In genomic region chr11:123166095-123166559, GRCh38 we compare ENCODE assay signal across 8 cellular contexts. TPM values are rescaled to one million over a fixed set of nuclear protein-coding genes. Genes with fewer than 3 reads are reported as not detected.
DNase-seq lines count a peak whose midpoint lies in the region; ATAC-seq, FAIRE-seq and TF ChIP-seq lines count a peak whose summit lies in the region.

No MANE protein-coding gene starts in this region.

- peak; percentile 9 for DNase-seq in activated naive CD4-positive, alpha-beta T cell treated with Interleukin-2 at 50 U/mL for 16 hours
- DNase-seq in activated naive CD4-positive, alpha-beta T cell treated with anti-CD3 and anti-CD28 coated beads, Interleukin-2, amount 50 U/mL, for 16 hours: no peak
- DNase-seq in SK-N-MC (ENCODE audit: low read depth, low spot score) (no peak), head of caudate nucleus (peak in 22 of 42 donors; percentile 6 to 70 (median 41)), small intestine (peak; percentile 50), dedifferentiated amniotic fluid mesenchymal stem cell (ENCODE audit: extremely low spot score) (no peak)
- no peak for DNase-seq in CD8-positive, alpha-beta T cell

- CTCF ChIA-PET in CD8-positive, alpha-beta T cell (lab: Charles Lee): interaction anchor here (1.2 to 1.4 kb wide), 2 partner anchors 62 to 77 kb away, joined by 3 read pairs; no protein-coding TSS in a partner anchor

- TF ChIP-seq CTCF in CD8-positive, alpha-beta T cell (IDR thresholded peaks at IDR 0.05): no peak

- no peaks in the 10 kb centered on the region for H3K9me3 ChIP-seq in SK-N-MC (ENCODE audit: low read depth, low read length)
- H3K9me3 ChIP-seq in small intestine (ENCODE audit: control insufficient read depth, low read depth): no peaks in the 10 kb centered on the region
- no peaks in the 10 kb centered on the region for H3K9me3 ChIP-seq in CD8-positive, alpha-beta T cell (ENCODE audit: low read length)

- no peaks in the 10 kb centered on the region for H3K4me1 Mint-ChIP-seq in CD8-positive, alpha-beta T cell (ENCODE audit: low read depth)

- intact Hi-C loops in head of caudate nucleus (cut with DNase I): no loop called here
- intact Hi-C loops in CD8-positive, alpha-beta T cell (cut with DNase I, micrococcal nuclease): no loop called here

- H3K36me3 Mint-ChIP-seq in CD8-positive, alpha-beta T cell: no peaks in the 10 kb centered on the region

- WGBS in small intestine, 3 donors: 35 to 46% (median 45%) methylated on average over 10 of the region's 10 CpGs

- H3K27ac Mint-ChIP-seq in CD8-positive, alpha-beta T cell: no peak overlapping the region

- peak overlapping the region; percentile 62 for H3K27ac ChIP-seq in SK-N-MC
- peak overlapping the region in 1 of 2 donors; percentile 41 for H3K27ac ChIP-seq in small intestine (ENCODE audit: low read depth in 1 of 2, low read length in 1 of 2)
- H3K27ac ChIP-seq in CD8-positive, alpha-beta T cell (ENCODE audit: low read depth, low read length): no peak overlapping the region

- no peak for ATAC-seq in GM21825 (IDR thresholded peaks at IDR 0.05; ENCODE audit: unreplicated experiment)
- no peak for ATAC-seq in CD8-positive, alpha-beta T cell

- no peak overlapping the region for H3K9ac ChIP-seq in SK-N-MC (ENCODE audit: insufficient read length)

- no peak for FAIRE-seq in small intestine (lab: Jason Lieb, UNC)

- peaks cover 0 to 2% of the 10 kb centered on the region in 2 donors for H3K4me1 ChIP-seq in small intestine (ENCODE audit: control insufficient read depth in 2 of 2, insufficient read depth in 1 of 2, low read depth in 1 of 2, low read length in 1 of 2)
- no peaks in the 10 kb centered on the region for H3K4me1 ChIP-seq in CD8-positive, alpha-beta T cell (ENCODE audit: insufficient read depth, low read length)

- no peaks in the 10 kb centered on the region for H3K9me3 Mint-ChIP-seq in CD8-positive, alpha-beta T cell

- H3K27me3 ChIP-seq in small intestine (ENCODE audit: control insufficient read depth in 2 of 2, insufficient read depth in 2 of 2, low read length in 2 of 2): no peaks in the 10 kb centered on the region
- H3K27me3 ChIP-seq in CD8-positive, alpha-beta T cell (ENCODE audit: insufficient read depth, low read length): no peaks in the 10 kb centered on the region

- H3K4me3 ChIP-seq in SK-N-MC (no peak overlapping the region), small intestine (ENCODE audit: low read depth in 1 of 2, low read length in 2 of 2) (no peak overlapping the region)
- no peak overlapping the region for H3K4me3 ChIP-seq in CD8-positive, alpha-beta T cell (ENCODE audit: low read depth, low read length)

- H3K4me3 Mint-ChIP-seq in CD8-positive, alpha-beta T cell: no peak overlapping the region

- no peaks in the 10 kb centered on the region for H3K27me3 Mint-ChIP-seq in CD8-positive, alpha-beta T cell (ENCODE audit: low read depth)

- H3K36me3 ChIP-seq in SK-N-MC (ENCODE audit: insufficient read depth, low read length): peaks cover 9% of the 10 kb centered on the region
- no peaks in the 10 kb centered on the region for H3K36me3 ChIP-seq in small intestine (ENCODE audit: control insufficient read depth in 2 of 2, insufficient read depth in 2 of 2, low read length in 2 of 2)
- H3K36me3 ChIP-seq in CD8-positive, alpha-beta T cell (ENCODE audit: insufficient read depth, low read length): no peaks in the 10 kb centered on the region

- POLR2A ChIA-PET in CD8-positive, alpha-beta T cell (lab: Charles Lee): no interaction called here

RNA-seq across cellular contexts. Expression of gene CLMP, which starts 28.9 kb away (rescaled TPM):
- polyA plus RNA-seq in small intestine: 10 to 100 TPM in 1 of 3 donors, 1 to 10 TPM in 1, under 1 TPM in 1; 0.22 to 12.2 (median 3.5) TPM
- total RNA-seq in CD8-positive, alpha-beta T cell: under 1 TPM; 0.05 to 0.11 TPM

Comparison
In these comparisons a context has a peak if more than half of its experiments do, and no peak if none do; other contexts are left out.
1. DNase-seq: peak in activated naive CD4-positive, alpha-beta T cell treated with Interleukin-2 at 50 U/mL for 16 hours (single experiment), head of caudate nucleus (22 of 42) and small intestine (single experiment); none in activated naive CD4-positive, alpha-beta T cell treated with anti-CD3 and anti-CD28 coated beads, Interleukin-2, amount 50 U/mL, for 16 hours (single experiment), SK-N-MC (single experiment), dedifferentiated amniotic fluid mesenchymal stem cell (single experiment) and CD8-positive, alpha-beta T cell (0 of 7).